ENCODE assay signal across 18 cellular contexts in the genomic region with DNA sequence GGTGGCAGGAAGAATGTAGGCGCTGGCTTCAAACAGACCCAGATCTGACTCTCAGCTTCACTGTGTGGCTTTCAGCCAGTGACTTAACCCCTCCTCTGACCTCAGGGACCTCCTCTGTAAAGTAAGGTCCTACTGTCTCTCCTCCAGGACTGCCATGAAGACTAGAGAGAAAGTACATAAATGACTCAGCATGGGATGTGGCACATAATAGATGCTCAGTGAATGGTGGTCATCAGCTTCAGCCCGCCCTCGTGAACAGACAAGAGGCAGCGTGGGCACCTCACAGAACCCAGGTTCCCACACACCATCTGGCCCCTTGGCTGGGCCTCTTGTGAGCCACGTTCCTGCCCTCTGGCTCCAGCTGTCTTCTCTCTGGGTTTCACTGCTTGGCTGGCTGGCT.
DNase-seq lines count a peak whose midpoint lies in the region; ATAC-seq and TF ChIP-seq lines count a peak whose summit lies in the region.
"Had no signal": no experiment of that assay in that cellular context is flagged by ENCODE, and none has a peak within 500 bp of the region (broad histone marks: within the 10 kb centered on the region; RNA-seq: fewer than 3 reads in every experiment).

No MANE protein-coding gene starts in this region.

- no peaks in the 10 kb centered on the region for H3K36me3 ChIP-seq in HEK293 (ENCODE audit: control insufficient read depth in 2 of 2, insufficient read depth in 1 of 2, low read length in 2 of 2)

- ATAC-seq in activated T-cell treated with anti-CD3 and anti-CD28 coated beads, Interleukin-2, amount 50 U/mL, for 72 hours (replicated peaks in 1 of 2) = peak; percentile 83 to 87
- ATAC-seq in stimulated activated memory B cell treated with anti-CD40 and anti-IgM and Interleukin-4, amounts not matched to agents 10 μg/mL and 1 μg/mL and 100 μg/mL, for 72 hours = peak; percentile 29
- ATAC-seq in natural killer cell = no peak

- TF ChIP-seq CTCF in HEK293 (tag by site-specific recombination; IDR thresholded peaks at IDR 0.05) (no peak), natural killer cell (IDR thresholded peaks at IDR 0.05) (no peak)

- H3K27me3 Mint-ChIP-seq in activated T-cell treated with anti-CD3 and anti-CD28 coated beads, Interleukin-2, amount 50 U/mL, for 24 hours = peaks cover 3% of the 10 kb centered on the region
- no peaks in the 10 kb centered on the region for H3K27me3 Mint-ChIP-seq in activated T-cell treated with anti-CD3 and anti-CD28 coated beads, Interleukin-2, amount 50 U/mL, for 72 hours (ENCODE audit: low read depth)
- peaks cover 26% of the 10 kb centered on the region for H3K27me3 Mint-ChIP-seq in stimulated activated memory B cell treated with anti-CD40 and anti-IgM and Interleukin-4, amounts not matched to agents 10 μg/mL and 1 μg/mL and 100 μg/mL, for 72 hours
- H3K27me3 Mint-ChIP-seq in natural killer cell (ENCODE audit: low read depth in 2 of 2) = peaks cover 17 to 21% of the 10 kb centered on the region in 2 donors

- H3K4me3 ChIP-seq in HEK293 (ENCODE audit: low read depth, low read length) = no peak overlapping the region
- H3K4me3 ChIP-seq: psoas muscle had no signal

- intact Hi-C loops in natural killer cell (cut with micrococcal nuclease) = no loop called here

- CTCF ChIA-PET in HEK293 (lab: Yijun Ruan, JAX) = interaction anchor here (0.6 kb wide), 1 partner anchor 116 kb away, joined by 3 read pairs; no protein-coding TSS in a partner anchor

- H3K9me3 ChIP-seq in HEK293 (ENCODE audit: control insufficient read depth, insufficient read depth, low read depth, low read length) = no peaks in the 10 kb centered on the region

- peaks cover 29% of the 10 kb centered on the region for H3K4me1 Mint-ChIP-seq in activated T-cell treated with anti-CD3 and anti-CD28 coated beads, Interleukin-2, amount 50 U/mL, for 24 hours (ENCODE audit: low read depth)
- H3K4me1 Mint-ChIP-seq in activated T-cell treated with anti-CD3 and anti-CD28 coated beads, Interleukin-2, amount 50 U/mL, for 72 hours (ENCODE audit: low read depth) = peaks cover 32% of the 10 kb centered on the region
- H3K4me1 Mint-ChIP-seq in stimulated activated memory B cell treated with anti-CD40 and anti-IgM and Interleukin-4, amounts not matched to agents 10 μg/mL and 1 μg/mL and 100 μg/mL, for 72 hours = peaks cover 12% of the 10 kb centered on the region
- peaks cover 17 to 22% of the 10 kb centered on the region in 2 donors for H3K4me1 Mint-ChIP-seq in natural killer cell

- H3K4me1 ChIP-seq in HEK293 (ENCODE audit: control insufficient read depth, insufficient read depth, low read length) = no peaks in the 10 kb centered on the region
- H3K4me1 ChIP-seq: psoas muscle had no signal

- peaks cover 13% of the 10 kb centered on the region for H3K9me3 Mint-ChIP-seq in activated T-cell treated with anti-CD3 and anti-CD28 coated beads, Interleukin-2, amount 50 U/mL, for 24 hours
- H3K9me3 Mint-ChIP-seq in activated T-cell treated with anti-CD3 and anti-CD28 coated beads, Interleukin-2, amount 50 U/mL, for 72 hours = peaks cover 8% of the 10 kb centered on the region in 2 donors
- H3K9me3 Mint-ChIP-seq in stimulated activated memory B cell treated with anti-CD40 and anti-IgM and Interleukin-4, amounts not matched to agents 10 μg/mL and 1 μg/mL and 100 μg/mL, for 72 hours = peaks cover 11% of the 10 kb centered on the region
- peaks cover 0 to 4% of the 10 kb centered on the region in 2 donors for H3K9me3 Mint-ChIP-seq in natural killer cell

- H3K27ac Mint-ChIP-seq in activated T-cell treated with anti-CD3 and anti-CD28 coated beads, Interleukin-2, amount 50 U/mL, for 24 hours = peak overlapping the region; percentile 22
- H3K27ac Mint-ChIP-seq in activated T-cell treated with anti-CD3 and anti-CD28 coated beads, Interleukin-2, amount 50 U/mL, for 72 hours = no peak overlapping the region
- no peak overlapping the region for H3K27ac Mint-ChIP-seq in stimulated activated memory B cell treated with anti-CD40 and anti-IgM and Interleukin-4, amounts not matched to agents 10 μg/mL and 1 μg/mL and 100 μg/mL, for 72 hours
- no peak overlapping the region for H3K27ac Mint-ChIP-seq in natural killer cell
- H3K27ac Mint-ChIP-seq: activated naive CD4-positive, alpha-beta T cell treated with anti-CD3 and anti-CD28 coated beads for 36 hours; memory B cell had no signal

- H3K4me3 Mint-ChIP-seq in activated T-cell treated with anti-CD3 and anti-CD28 coated beads, Interleukin-2, amount 50 U/mL, for 24 hours = no peak overlapping the region
- H3K4me3 Mint-ChIP-seq in activated T-cell treated with anti-CD3 and anti-CD28 coated beads, Interleukin-2, amount 50 U/mL, for 72 hours = no peak overlapping the region
- no peak overlapping the region for H3K4me3 Mint-ChIP-seq in stimulated activated memory B cell treated with anti-CD40 and anti-IgM and Interleukin-4, amounts not matched to agents 10 μg/mL and 1 μg/mL and 100 μg/mL, for 72 hours
- H3K4me3 Mint-ChIP-seq in natural killer cell = no peak overlapping the region
- H3K4me3 Mint-ChIP-seq: activated naive CD4-positive, alpha-beta T cell treated with anti-CD3 and anti-CD28 coated beads for 36 hours; CD4-positive, alpha-beta memory T cell; memory B cell had no signal

- H3K36me3 Mint-ChIP-seq in activated T-cell treated with anti-CD3 and anti-CD28 coated beads, Interleukin-2, amount 50 U/mL, for 24 hours (ENCODE audit: low read depth) = peaks cover 7% of the 10 kb centered on the region
- H3K36me3 Mint-ChIP-seq in activated T-cell treated with anti-CD3 and anti-CD28 coated beads, Interleukin-2, amount 50 U/mL, for 72 hours (ENCODE audit: insufficient read depth in 2 of 2) = peaks cover 8 to 15% of the 10 kb centered on the region in 2 donors
- H3K36me3 Mint-ChIP-seq in stimulated activated memory B cell treated with anti-CD40 and anti-IgM and Interleukin-4, amounts not matched to agents 10 μg/mL and 1 μg/mL and 100 μg/mL, for 72 hours = peaks cover 8% of the 10 kb centered on the region
- peaks cover 11% of the 10 kb centered on the region for H3K36me3 Mint-ChIP-seq in natural killer cell

- DNase-seq in activated T-cell treated with anti-CD3 and anti-CD28 coated beads, Interleukin-2, amount 50 U/mL, for 24 hours = no peak
- DNase-seq in activated T-cell treated with anti-CD3 and anti-CD28 coated beads, Interleukin-2, amount 50 U/mL, for 1 hour = no peak
- peak; percentile 25 to 40 for DNase-seq in activated T-cell treated with anti-CD3 and anti-CD28 coated beads, Interleukin-2, amount 50 U/mL, for 72 hours
- DNase-seq in RPMI8226 = no peak
- DNase-seq in amniotic stem cell (lab: John Stamatoyannopoulos, UW) = no peak
- no peak for DNase-seq in natural killer cell
- DNase-seq: ACHN; activated naive CD4-positive, alpha-beta T cell treated with anti-CD3 and anti-CD28 coated beads for 36 hours; CD4-positive, alpha-beta memory T cell; dermis blood vessel endothelial cell; NCI-H187; NCI-H510A treated with DMSO at 0.1 percent for 48 hours; psoas muscle; SIG-M5; stimulated activated CD4-positive, alpha-beta T cell treated with anti-CD3 and anti-CD28 coated beads, Interleukin-12 subunit alpha, Interleukin-12 subunit beta, amount 100 ng/mL, for 4 hours had no signal

- no peak overlapping the region for H3K27ac ChIP-seq in HEK293 (ENCODE audit: extremely low read depth, low read depth, low read length)
- H3K27ac ChIP-seq: psoas muscle had no signal

- POLR2A ChIA-PET in HEK293 (lab: Yijun Ruan, JAX) = no interaction called here

TF ChIP-seq in HEK293, 187 proteins besides CTCF, POLR2A, EP300 and RAD21:
- TF ChIP-seq ZNF571 (tag by site-specific recombination; IDR thresholded peaks at IDR 0.05) (no peak), ZFHX2 (tag by site-specific recombination; conservative IDR thresholded peaks at IDR 0.05) (peak; percentile 30; the same call in 1 of the 2 replicates), ZNF626 (tag by site-specific recombination; IDR thresholded peaks at IDR 0.05) (no peak), ZNF664 (tag by site-specific recombination; IDR thresholded peaks at IDR 0.05) (peak; percentile 45; the same call in 1 of the 2 replicates), ZNF549 (tag by site-specific recombination; IDR thresholded peaks at IDR 0.05) (no peak), EGR2 (tag by site-specific recombination; IDR thresholded peaks at IDR 0.05; ENCODE audit: low read depth) (peak; percentile 27; the same call in 1 of the 2 replicates), ZBTB17 (tag by site-specific recombination; IDR thresholded peaks at IDR 0.05) (no peak), ZNF211 (tag by site-specific recombination; IDR thresholded peaks at IDR 0.05; ENCODE audit: low read depth) (no peak), ZNF488 (tag by site-specific recombination; IDR thresholded peaks at IDR 0.05) (no peak)
- TF ChIP-seq, protein P1, sequence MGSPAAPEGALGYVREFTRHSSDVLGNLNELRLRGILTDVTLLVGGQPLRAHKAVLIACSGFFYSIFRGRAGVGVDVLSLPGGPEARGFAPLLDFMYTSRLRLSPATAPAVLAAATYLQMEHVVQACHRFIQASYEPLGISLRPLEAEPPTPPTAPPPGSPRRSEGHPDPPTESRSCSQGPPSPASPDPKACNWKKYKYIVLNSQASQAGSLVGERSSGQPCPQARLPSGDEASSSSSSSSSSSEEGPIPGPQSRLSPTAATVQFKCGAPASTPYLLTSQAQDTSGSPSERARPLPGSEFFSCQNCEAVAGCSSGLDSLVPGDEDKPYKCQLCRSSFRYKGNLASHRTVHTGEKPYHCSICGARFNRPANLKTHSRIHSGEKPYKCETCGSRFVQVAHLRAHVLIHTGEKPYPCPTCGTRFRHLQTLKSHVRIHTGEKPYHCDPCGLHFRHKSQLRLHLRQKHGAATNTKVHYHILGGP (tag by site-specific recombination; IDR thresholded peaks at IDR 0.05) = no peak

Comparison
In these comparisons a context has a peak if more than half of its experiments do, and no peak if none do; other contexts are left out.
1. DNase-seq: peak in activated T-cell treated with anti-CD3 and anti-CD28 coated beads, Interleukin-2, amount 50 U/mL, for 72 hours (2 of 2); none in activated T-cell treated with anti-CD3 and anti-CD28 coated beads, Interleukin-2, amount 50 U/mL, for 24 hours (single experiment), activated T-cell treated with anti-CD3 and anti-CD28 coated beads, Interleukin-2, amount 50 U/mL, for 1 hour (single experiment), RPMI8226 (single experiment), amniotic stem cell (single experiment) and natural killer cell (single experiment).
2. ATAC-seq: peak in activated T-cell treated with anti-CD3 and anti-CD28 coated beads, Interleukin-2, amount 50 U/mL, for 72 hours (2 of 2) and stimulated activated memory B cell treated with anti-CD40 and anti-IgM and Interleukin-4, amounts not matched to agents 10 μg/mL and 1 μg/mL and 100 μg/mL, for 72 hours (single experiment); none in natural killer cell (0 of 3).